ENCODE assay signal across 25 cellular contexts in the genomic region with DNA sequence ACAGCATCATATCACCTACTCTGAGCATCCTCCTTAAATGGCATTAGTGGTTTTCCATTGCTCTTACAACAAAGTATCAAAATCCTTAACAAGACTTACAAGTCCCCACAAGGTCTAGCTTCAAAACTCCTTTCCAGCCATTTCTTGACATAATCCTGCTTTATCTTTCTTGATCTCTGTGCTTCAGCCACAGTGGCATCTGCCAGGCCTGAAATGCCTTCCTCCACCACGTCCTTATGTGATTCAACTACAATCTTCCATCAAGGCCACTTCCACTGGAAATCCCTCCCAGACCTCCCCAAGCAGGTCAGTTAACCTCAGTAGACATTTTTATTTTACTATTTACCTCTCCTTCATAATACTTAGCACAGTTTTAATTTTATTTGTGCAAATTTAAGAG. TPM values are rescaled to one million over a fixed set of nuclear protein-coding genes. Genes with fewer than 3 reads are reported as not detected.
A peak's percentile ranks its signal among the peaks of the same experiment; 100 is the strongest.
DNase-seq lines count a peak whose midpoint lies in the region; ATAC-seq, FAIRE-seq and TF ChIP-seq lines count a peak whose summit lies in the region.
"Had no signal": no experiment of that assay in that cellular context is flagged by ENCODE, and none has a peak within 500 bp of the region (broad histone marks: within the 10 kb centered on the region; RNA-seq: fewer than 3 reads in every experiment).

No MANE protein-coding gene starts in this region.

- no peaks in the 10 kb centered on the region for H3K27me3 Mint-ChIP-seq in neural crest cell (ENCODE audit: low read depth)

- in situ Hi-C loops in GM13977 (cut with MboI; ENCODE audit: low pct_unique_long_range_greater_than_20kb, low sequenced_read_pairs, unreplicated experiment) = no loop called here

- H3K4me3 Mint-ChIP-seq in neural crest cell = no peak overlapping the region
- H3K4me3 Mint-ChIP-seq: CD4-positive, alpha-beta memory T cell; T-helper 17 cell had no signal

- H3K4me1 Mint-ChIP-seq in neural crest cell = peaks cover 9% of the 10 kb centered on the region
- H3K4me1 Mint-ChIP-seq: CD4-positive, alpha-beta memory T cell; T-helper 17 cell had no signal

- no peaks in the 10 kb centered on the region for H3K36me3 Mint-ChIP-seq in neural crest cell (ENCODE audit: low read depth)
- H3K36me3 Mint-ChIP-seq: CD4-positive, alpha-beta memory T cell had no signal

- H3K27ac Mint-ChIP-seq in neural crest cell (ENCODE audit: unreplicated experiment) = peak overlapping the region; percentile 72
- H3K27ac Mint-ChIP-seq: CD4-positive, alpha-beta memory T cell; T-helper 17 cell had no signal

- TF ChIP-seq CTCF in D721Med (IDR thresholded peaks at IDR 0.05; ENCODE audit: insufficient read depth, missing control alignments) = no peak
- TF ChIP-seq CTCF in neural crest cell (conservative IDR thresholded peaks at IDR 0.05) = no peak
- no peak for TF ChIP-seq CTCF in GM13977 (IDR thresholded peaks at IDR 0.05; ENCODE audit: extremely low read depth, insufficient read depth, missing control alignments)

- peak; percentile 97 for FAIRE-seq in D721Med (lab: Jason Lieb, UNC)
- FAIRE-seq: A549, H1, HTR-8/SVneo, K562, RCC 7860 had no signal

- peak; percentile 12 for DNase-seq in D721Med (ENCODE audit: insufficient read length, low spot score)
- peak; percentile 66 for DNase-seq in EH (ENCODE audit: low read depth)
- DNase-seq in NCI-H82 (lab: John Stamatoyannopoulos, UW) = peak; percentile 88
- no peak for DNase-seq in neural crest cell (ENCODE audit: low read depth, low spot score)
- DNase-seq in cortex of kidney (lab: John Stamatoyannopoulos, UW) = no peak
- no peak for DNase-seq in GM13977 (ENCODE audit: low spot score)
- DNase-seq: C1 segment of cervical spinal cord; CD4-positive, alpha-beta memory T cell; COR-L47; DMS153; MG63; NCI-H1105 treated with DMSO at 0.1 percent for 48 hours; NCI-H146; NCI-H1930; NCI-H2227 treated with DMSO at 0.1 percent for 48 hours; T-helper 17 cell had no signal

- peaks cover 1% of the 10 kb centered on the region for H3K9me3 Mint-ChIP-seq in neural crest cell

- no peak for ATAC-seq in GM18520 (IDR thresholded peaks at IDR 0.05; ENCODE audit: unreplicated experiment)
- ATAC-seq: A549, HCT116, K562, SK-N-SH treated with all-trans-retinoic acid at 6 μM for 48 hours, T-helper 17 cell had no signal

RNA-seq across cellular contexts. Expression of gene HECW2, which starts 37.6 kb away (rescaled TPM):
- 11.7 and 13.0 TPM in 2 replicates for total RNA-seq in neural crest cell
- total RNA-seq: G401 had no signal

Comparison
In these comparisons a context has a peak if more than half of its experiments do, and no peak if none do; other contexts are left out.
1. DNase-seq: peak in D721Med (single experiment), EH (single experiment) and NCI-H82 (single experiment); none in neural crest cell (single experiment), cortex of kidney (single experiment) and GM13977 (single experiment).